In the genomic region with DNA sequence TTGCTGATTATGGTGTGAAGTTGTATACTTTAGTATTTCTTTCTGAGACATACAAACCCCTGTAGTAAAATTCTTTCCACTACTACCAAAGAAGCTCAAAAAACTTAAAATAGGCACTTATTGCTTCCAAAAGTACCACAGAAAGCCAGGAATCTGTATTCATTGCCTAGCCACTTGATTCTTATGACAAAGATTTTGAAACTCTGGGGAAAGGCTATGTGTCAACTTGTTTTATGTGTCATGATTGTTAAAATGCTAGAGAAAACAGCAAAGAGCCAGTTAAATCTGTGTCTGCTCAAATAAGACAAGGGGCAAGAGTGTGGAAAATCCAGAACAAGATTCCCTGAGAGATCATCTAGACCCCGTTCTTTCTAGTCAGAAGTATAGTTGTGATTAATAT, we compare ENCODE assay signal across 20 cellular contexts. TPM values are rescaled to one million over a fixed set of nuclear protein-coding genes. Genes with fewer than 3 reads are reported as not detected.
DNase-seq lines count a peak whose midpoint lies in the region; ATAC-seq, FAIRE-seq and TF ChIP-seq lines count a peak whose summit lies in the region.
"Had no signal": no experiment of that assay in that cellular context is flagged by ENCODE, and none has a peak within 500 bp of the region (broad histone marks: within the 10 kb centered on the region; RNA-seq: fewer than 3 reads in every experiment).

No MANE protein-coding gene starts in this region.

- WGBS in K562 (ENCODE audit: insufficient coverage, low coverage, missing lambda C conversion rate): 69% methylated on average over 1 of the region's 1 CpG
- WGBS in suprapubic skin: 80% methylated on average over 1 of the region's 1 CpG

- no peak overlapping the region for H3K4me2 ChIP-seq in K562 (ENCODE audit: insufficient read depth, low read length)

- peaks cover 96% of the 10 kb centered on the region for H3K4me1 ChIP-seq in CD4-positive, alpha-beta memory T cell (ENCODE audit: insufficient read depth, low read length)
- H3K4me1 ChIP-seq in HEK293 (ENCODE audit: control insufficient read depth, insufficient read depth, low read length) (peaks cover 10% of the 10 kb centered on the region; the same call in 1 of the 2 replicates), K562 (replicated peaks in 1 of 2; ENCODE audit: control insufficient read depth in 2 of 2, insufficient read depth in 2 of 2, low read length in 2 of 2) (peaks cover 12 to 45% of the 10 kb centered on the region in 2 experiments; a peak in 4 of 5 replicates), suprapubic skin (peaks cover 19% of the 10 kb centered on the region), left ventricle myocardium inferior (peaks cover 18% of the 10 kb centered on the region)
- H3K4me1 ChIP-seq in naive thymus-derived CD4-positive, alpha-beta T cell (ENCODE audit: control insufficient read depth in 2 of 2, insufficient read depth in 2 of 2, low read length in 2 of 2): peaks cover 71 to 73% of the 10 kb centered on the region in 2 donors

- peak overlapping the region in 5 of 7 donors; percentile 45 to 80 (median 58) for H3K27ac Mint-ChIP-seq in CD4-positive, alpha-beta memory T cell
- peak overlapping the region in 5 of 9 donors; percentile 4 to 66 (median 29) for H3K27ac Mint-ChIP-seq in naive thymus-derived CD4-positive, alpha-beta T cell
- H3K27ac Mint-ChIP-seq: activated naive CD4-positive, alpha-beta T cell treated with anti-CD3 and anti-CD28 coated beads for 36 hours; mesothelial cell of epicardium; stimulated activated naive B cell treated with anti-CD40 and anti-IgM and Interleukin-4, amounts not matched to agents 10 μg/mL and 1 μg/mL and 100 μg/mL, for 72 hours; T-helper 1 cell treated with Interleukin-12 subunit alpha and Interleukin-12 subunit beta and Interleukin-4 antibody, amounts not matched to agents 30 μg/mL and 1 μg/mL, for 36 hours had no signal

- peak overlapping the region in 6 of 8 donors; percentile 5 to 34 (median 14) for H3K4me3 Mint-ChIP-seq in CD4-positive, alpha-beta memory T cell
- peak overlapping the region in 9 of 10 donors; percentile 1 to 96 (median 41) for H3K4me3 Mint-ChIP-seq in naive thymus-derived CD4-positive, alpha-beta T cell
- H3K4me3 Mint-ChIP-seq: activated naive CD4-positive, alpha-beta T cell treated with anti-CD3 and anti-CD28 coated beads for 36 hours; mesothelial cell of epicardium; stimulated activated naive B cell treated with anti-CD40 and anti-IgM and Interleukin-4, amounts not matched to agents 10 μg/mL and 1 μg/mL and 100 μg/mL, for 72 hours had no signal

- no peak for TF ChIP-seq RAD21 in K562 (CRISPR knock-in tag; conservative IDR thresholded peaks at IDR 0.05 in 1 of 2, IDR thresholded peaks at IDR 0.05 in 1 of 2)

- no TSS peak for BruUV-seq in K562 (replicated peaks; lab: Mats Ljungman, UMichigan)

- H2AFZ ChIP-seq in K562 (ENCODE audit: low read depth, low read length): no peak overlapping the region

- no peak overlapping the region for H3K9ac ChIP-seq in K562 (ENCODE audit: insufficient read depth in 1 of 2, low read depth in 2 of 2, low read length in 2 of 2)

- in situ Hi-C loops in K562 (cut with MboI): no loop called here

- intact Hi-C loops in CD4-positive, alpha-beta memory T cell (cut with micrococcal nuclease): loop anchor here (2.0 kb wide), 1 partner anchor 15 kb away; no protein-coding TSS in a partner anchor
- intact Hi-C loops in K562 (cut with micrococcal nuclease): no loop called here
- intact Hi-C loops in naive thymus-derived CD4-positive, alpha-beta T cell (cut with micrococcal nuclease): no loop called here
- intact Hi-C loops in left ventricle myocardium inferior (cut with micrococcal nuclease): no loop called here

- H3K4me1 Mint-ChIP-seq in CD4-positive, alpha-beta memory T cell: peaks cover 64 to 95% (median 81%) of the 10 kb centered on the region in 4 donors
- H3K4me1 Mint-ChIP-seq in naive thymus-derived CD4-positive, alpha-beta T cell: peaks cover 61 to 93% (median 86%) of the 10 kb centered on the region in 7 donors

- H3K27me3 Mint-ChIP-seq in CD4-positive, alpha-beta memory T cell: no peaks in the 10 kb centered on the region
- no peaks in the 10 kb centered on the region for H3K27me3 Mint-ChIP-seq in naive thymus-derived CD4-positive, alpha-beta T cell
- H3K27me3 Mint-ChIP-seq: stimulated activated naive B cell treated with anti-CD40 and anti-IgM and Interleukin-4, amounts not matched to agents 10 μg/mL and 1 μg/mL and 100 μg/mL, for 72 hours had no signal

- TF ChIP-seq POLR2A in K562 (conservative IDR thresholded peaks at IDR 0.05) (no peak), suprapubic skin (IDR thresholded peaks at IDR 0.05) (no peak)

- no peaks in the 10 kb centered on the region for H3K9me3 Mint-ChIP-seq in CD4-positive, alpha-beta memory T cell
- H3K9me3 Mint-ChIP-seq in naive thymus-derived CD4-positive, alpha-beta T cell: no peaks in the 10 kb centered on the region
- H3K9me3 Mint-ChIP-seq: activated naive CD4-positive, alpha-beta T cell treated with anti-CD3 and anti-CD28 coated beads for 36 hours; mesothelial cell of epicardium; stimulated activated naive B cell treated with anti-CD40 and anti-IgM and Interleukin-4, amounts not matched to agents 10 μg/mL and 1 μg/mL and 100 μg/mL, for 72 hours; T-helper 1 cell treated with Interleukin-12 subunit alpha and Interleukin-12 subunit beta and Interleukin-4 antibody, amounts not matched to agents 30 μg/mL and 1 μg/mL, for 36 hours had no signal

- no peak overlapping the region for H3K27ac ChIP-seq in CD4-positive, alpha-beta memory T cell (ENCODE audit: low read depth, low read length)
- H3K27ac ChIP-seq in HEK293 (ENCODE audit: extremely low read depth, low read depth, low read length) (no peak overlapping the region), K562 (ENCODE audit: extremely low read depth, low read depth, low read length) (no peak overlapping the region), suprapubic skin (no peak overlapping the region), left ventricle myocardium inferior (replicated peaks) (no peak overlapping the region)
- H3K27ac ChIP-seq in naive thymus-derived CD4-positive, alpha-beta T cell (ENCODE audit: low read depth, low read length): no peak overlapping the region

- no peaks in the 10 kb centered on the region for H3K9me1 ChIP-seq in K562 (ENCODE audit: control insufficient read depth, insufficient read depth, low read length)

- H3K79me2 ChIP-seq in K562 (ENCODE audit: control insufficient read depth, insufficient read depth, low read length): peaks cover 99% of the 10 kb centered on the region

- H3K4me3 ChIP-seq in CD4-positive, alpha-beta memory T cell (ENCODE audit: low read length in 2 of 2): no peak overlapping the region
- no peak overlapping the region for H3K4me3 ChIP-seq in HEK293 (ENCODE audit: low read depth, low read length)
- H3K4me3 ChIP-seq in K562: no peak overlapping the region
- H3K4me3 ChIP-seq in naive thymus-derived CD4-positive, alpha-beta T cell (ENCODE audit: low read length): no peak overlapping the region
- no peak overlapping the region for H3K4me3 ChIP-seq in suprapubic skin
- H3K4me3 ChIP-seq in left ventricle myocardium inferior: no peak overlapping the region

- POLR2A ChIA-PET in CD4-positive, alpha-beta memory T cell (lab: Charles Lee; ENCODE audit: partially characterized antibody): no interaction called here
- POLR2A ChIA-PET in HEK293 (lab: Yijun Ruan, JAX): no interaction called here
- POLR2A ChIA-PET in K562 (lab: Yijun Ruan, JAX): interaction anchor here (1.0 kb wide), 1 partner anchor 14 kb away, joined by 3 read pairs; no protein-coding TSS in a partner anchor
- POLR2A ChIA-PET in naive thymus-derived CD4-positive, alpha-beta T cell (lab: Charles Lee): no interaction called here

- TF ChIP-seq CTCF in HEK293 (tag by site-specific recombination; IDR thresholded peaks at IDR 0.05): no peak
- no peak for TF ChIP-seq CTCF in K562 (IDR thresholded peaks at IDR 0.05 in 2 of 3, conservative IDR thresholded peaks at IDR 0.05 in 1 of 3; ENCODE audit: insufficient read depth in 2 of 3, low read depth in 1 of 3, low read length in 3 of 3)
- no peak for TF ChIP-seq CTCF in suprapubic skin (IDR thresholded peaks at IDR 0.05)
- no peak for TF ChIP-seq CTCF in left ventricle myocardium inferior (IDR thresholded peaks at IDR 0.05; ENCODE audit: borderline replicate concordance)

- no peak for ATAC-seq in K562
- no peak for ATAC-seq in naive thymus-derived CD4-positive, alpha-beta T cell
- ATAC-seq: HepG2; stimulated activated naive B cell treated with anti-CD40 and anti-IgM and Interleukin-4, amounts not matched to agents 10 μg/mL and 1 μg/mL and 100 μg/mL, for 72 hours had no signal

- no peaks in the 10 kb centered on the region for H3K36me3 ChIP-seq in CD4-positive, alpha-beta memory T cell (ENCODE audit: insufficient read depth, low read length)
- peaks cover 0 to 5% of the 10 kb centered on the region in 2 experiments; a peak in 1 of 3 replicates for H3K36me3 ChIP-seq in HEK293 (ENCODE audit: control insufficient read depth in 2 of 2, insufficient read depth in 1 of 2, low read length in 2 of 2)
- peaks cover 31% of the 10 kb centered on the region for H3K36me3 ChIP-seq in K562 (ENCODE audit: control insufficient read depth, insufficient read depth, low read length)
- H3K36me3 ChIP-seq in naive thymus-derived CD4-positive, alpha-beta T cell (ENCODE audit: control insufficient read depth in 2 of 3, insufficient read depth in 3 of 3, low read length in 3 of 3): peaks cover 0 to 5% (median 0%) of the 10 kb centered on the region in 3 experiments
- H3K36me3 ChIP-seq in suprapubic skin: no peaks in the 10 kb centered on the region
- no peaks in the 10 kb centered on the region for H3K36me3 ChIP-seq in left ventricle myocardium inferior

- CTCF ChIA-PET in CD4-positive, alpha-beta memory T cell (lab: Charles Lee; ENCODE audit: partially characterized antibody): no interaction called here
- CTCF ChIA-PET in HEK293 (lab: Yijun Ruan, JAX): no interaction called here
- CTCF ChIA-PET in K562 (lab: Yijun Ruan, JAX; ENCODE audit: low intra/inter-chr PET ratio): interaction anchor here (0.7 kb wide), 1 partner anchor 29 kb away, joined by 3 read pairs; no protein-coding TSS in a partner anchor
- CTCF ChIA-PET in naive thymus-derived CD4-positive, alpha-beta T cell (lab: Charles Lee): no interaction called here

- H3K27me3 ChIP-seq in CD4-positive, alpha-beta memory T cell (ENCODE audit: insufficient read depth, low read length): no peaks in the 10 kb centered on the region
- H3K27me3 ChIP-seq in K562 (ENCODE audit: control insufficient read depth in 2 of 2, insufficient read depth in 2 of 2, low read length in 2 of 2) (no peaks in the 10 kb centered on the region), suprapubic skin (no peaks in the 10 kb centered on the region), left ventricle myocardium inferior (ENCODE audit: low read depth) (no peaks in the 10 kb centered on the region)
- no peaks in the 10 kb centered on the region for H3K27me3 ChIP-seq in naive thymus-derived CD4-positive, alpha-beta T cell (ENCODE audit: control insufficient read depth in 2 of 2, insufficient read depth in 2 of 2, low read length in 2 of 2)

- peaks cover 22 to 46% of the 10 kb centered on the region in 2 donors for H3K36me3 Mint-ChIP-seq in CD4-positive, alpha-beta memory T cell
- peaks cover 0 to 44% (median 16%) of the 10 kb centered on the region in 5 donors for H3K36me3 Mint-ChIP-seq in naive thymus-derived CD4-positive, alpha-beta T cell
- H3K36me3 Mint-ChIP-seq: mesothelial cell of epicardium had no signal

- DNase-seq in CD4-positive, alpha-beta memory T cell: no peak
- DNase-seq in K562 (ENCODE audit: extremely low read depth in 1 of 4, low spot score in 3 of 4): no peak
- DNase-seq in naive thymus-derived CD4-positive, alpha-beta T cell: no peak
- DNase-seq in germinal center (ENCODE audit: low spot score): no peak
- no peak for DNase-seq in suprapubic skin (ENCODE audit: low spot score in 2 of 2)
- DNase-seq in left ventricle myocardium inferior: no peak
- DNase-seq: activated CD4-positive, alpha-beta T cell treated with anti-CD3 and anti-CD28 coated beads for 48 hours; activated naive CD4-positive, alpha-beta T cell treated with anti-CD3 and anti-CD28 coated beads for 36 hours; C1 segment of cervical spinal cord; central memory CD4-positive, alpha-beta T cell; glutamatergic neuron; NCI-H1092; nucleus accumbens; stimulated activated naive B cell treated with anti-CD40 and anti-IgM and Interleukin-4, amounts not matched to agents 10 μg/mL and 1 μg/mL and 100 μg/mL, for 72 hours had no signal

- FAIRE-seq in K562 (lab: Jason Lieb, UNC): no peak
- FAIRE-seq: H1, HepG2, islet of Langerhans had no signal

- H4K20me1 ChIP-seq in K562 (replicated peaks; ENCODE audit: control insufficient read depth, insufficient read depth, low read length): peaks cover 44% of the 10 kb centered on the region

- TF ChIP-seq EP300 in K562 (IDR thresholded peaks at IDR 0.05; ENCODE audit: low read length) (no peak), suprapubic skin (IDR thresholded peaks at IDR 0.05) (no peak)

- no peaks in the 10 kb centered on the region for H3K9me3 ChIP-seq in CD4-positive, alpha-beta memory T cell (ENCODE audit: control insufficient read depth in 1 of 2, low read length in 2 of 2)
- H3K9me3 ChIP-seq in HEK293 (ENCODE audit: control insufficient read depth, insufficient read depth, low read depth, low read length) (no peaks in the 10 kb centered on the region), K562 (replicated peaks; ENCODE audit: control insufficient read depth, insufficient read depth, low read depth, low read length) (no peaks in the 10 kb centered on the region), suprapubic skin (no peaks in the 10 kb centered on the region), left ventricle myocardium inferior (replicated peaks) (no peaks in the 10 kb centered on the region)
- H3K9me3 ChIP-seq in naive thymus-derived CD4-positive, alpha-beta T cell (ENCODE audit: control insufficient read depth in 2 of 3, low read length in 3 of 3): no peaks in the 10 kb centered on the region

RNA-seq across cellular contexts. Expression of a gene that starts 6.0 kb away (rescaled TPM):
- 100 to 1,000 TPM; 151 to 157 TPM for total RNA-seq in CD4-positive, alpha-beta memory T cell
- 100 to 1,000 TPM; 133 to 158 TPM for polyA plus RNA-seq in CD4-positive, alpha-beta memory T cell
- total RNA-seq in K562 (2011; cell fraction: chromatin; rRNA removed; ENCODE audit: low replicate concordance): 61.3 and 233 TPM in 2 replicates
- 22.8 and 41.1 TPM in 2 replicates for total RNA-seq in K562 (2011; cell fraction: nucleolus; rRNA removed)
- 69.0 and 96.6 TPM in 2 replicates for total RNA-seq in K562 (2011; cell fraction: nucleoplasm; rRNA removed)
- total RNA-seq in K562 (2014; rRNA removed) (53.6 and 61.9 TPM in 2 replicates), K562 (2014; rRNA removed; fragmentation: Illumina TruSeq; extraction: Trizol) (97.1 and 114 TPM in 2 replicates), K562 (2015; rRNA removed; fragmentation: Illumina TruSeq; extraction: Trizol) (74.4 and 77.6 TPM in 2 replicates), K562 (2021) (84.7 and 90.6 TPM in 2 replicates), suprapubic skin (10 to 100 TPM; 23.3 to 28.6 (median 25.0) TPM), left ventricle myocardium inferior (9.7 TPM)
- polyA plus RNA-seq in K562 (2011; rRNA removed) (47.9 and 83.4 TPM in 2 replicates), K562 (2014; fragmentation: Illumina TruSeq; extraction: Trizol) (117 and 126 TPM in 2 replicates), K562 (2014; fragmentation: Nextera tagmentation; extraction: Ambion mirVana) (10 to 100 TPM; 42.6 to 48.3 TPM), K562 (2014; rRNA removed) (57.2 and 60.4 TPM in 2 replicates)
- 16.3 and 32.6 TPM in 2 replicates for polyA plus RNA-seq in K562 (2011; cell fraction: cytosol; rRNA removed)
- polyA plus RNA-seq in K562 (2011; cell fraction: nucleus; rRNA removed): 22.2 and 27.0 TPM in 2 replicates
- polyA plus RNA-seq in K562 (2012): 68.3 and 93.3 TPM in 2 replicates
- 210 and 230 TPM in 2 replicates for polyA minus RNA-seq in K562 (2011; rRNA and poly(A)+ RNA removed)
- 73.6 and 84.8 TPM in 2 replicates for polyA minus RNA-seq in K562 (2011; cell fraction: cytosol; rRNA and poly(A)+ RNA removed)
- polyA minus RNA-seq in K562 (2011; cell fraction: nucleus; rRNA and poly(A)+ RNA removed): 28.1 and 45.8 TPM in 2 replicates
- total RNA-seq in naive thymus-derived CD4-positive, alpha-beta T cell: 100 to 1,000 TPM in 3 of 5 experiments, 10 to 100 TPM in 2; 73.5 to 179 (median 142) TPM
- polyA plus RNA-seq in naive thymus-derived CD4-positive, alpha-beta T cell: 100 to 1,000 TPM; 136 to 159 TPM
